8 cellular contexts compared by ENCODE assay signal in the genomic region with DNA sequence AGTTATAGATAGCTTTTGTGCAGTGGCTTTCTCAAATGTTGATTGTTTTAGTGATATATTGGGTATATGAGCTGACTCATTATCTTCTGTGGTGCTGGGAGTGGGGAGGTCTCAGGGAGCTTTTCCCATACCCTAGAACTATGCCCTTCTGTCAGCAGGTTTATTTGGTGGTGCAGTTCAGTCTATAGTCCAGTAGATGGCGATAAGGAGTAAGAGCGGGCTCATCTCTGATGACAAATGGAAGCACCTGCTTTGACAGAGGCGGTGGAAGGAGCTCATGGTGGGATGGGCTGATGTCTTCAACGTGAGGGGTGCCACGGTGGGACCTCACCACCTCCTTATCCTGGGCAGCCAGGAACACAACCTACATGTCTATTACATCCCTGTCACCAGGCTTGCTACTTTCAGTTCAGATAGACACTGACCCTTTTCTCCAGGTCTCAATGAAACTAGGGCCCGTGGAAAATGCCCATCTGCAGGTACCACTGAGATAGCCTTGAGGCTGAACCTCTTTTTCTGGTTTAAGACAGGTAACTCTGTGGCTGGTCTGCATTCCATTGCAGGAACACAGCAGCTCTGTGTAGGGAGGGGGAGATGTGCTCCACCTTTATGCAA. TPM values are rescaled to one million over a fixed set of nuclear protein-coding genes. Genes with fewer than 3 reads are reported as not detected.
DNase-seq lines count a peak whose midpoint lies in the region; ATAC-seq and TF ChIP-seq lines count a peak whose summit lies in the region.

No MANE protein-coding gene starts in this region.

- H3K4me1 Mint-ChIP-seq in CD8-positive, alpha-beta T cell (ENCODE audit: low read depth), result no peaks in the 10 kb centered on the region

- no peak overlapping the region for H3K27ac ChIP-seq in CD8-positive, alpha-beta T cell (ENCODE audit: low read depth, low read length)
- H3K27ac ChIP-seq in gastroesophageal sphincter (no peak overlapping the region), sigmoid colon (no peak overlapping the region)

- CTCF ChIA-PET in CD8-positive, alpha-beta T cell (lab: Charles Lee), result interaction anchor here (0.6 to 2.7 kb wide), 16 partner anchors 12 to 886 kb away, joined by 3 to 13 read pairs (median 4); a partner anchor contains a TSS

- TF ChIP-seq CTCF in CD8-positive, alpha-beta T cell (IDR thresholded peaks at IDR 0.05), result peak; percentile 92
- TF ChIP-seq CTCF in gastroesophageal sphincter (IDR thresholded peaks at IDR 0.05), result peak in 3 of 4 experiments; percentile 44 to 79 (median 59)
- peak; percentile 42 to 90 (median 56) for TF ChIP-seq CTCF in sigmoid colon (IDR thresholded peaks at IDR 0.05)

- POLR2A ChIA-PET in CD8-positive, alpha-beta T cell (lab: Charles Lee), result no interaction called here

- no peak overlapping the region for H3K4me3 Mint-ChIP-seq in CD8-positive, alpha-beta T cell

- no peaks in the 10 kb centered on the region for H3K36me3 Mint-ChIP-seq in CD8-positive, alpha-beta T cell

- peak in 6 of 7 experiments; percentile 3 to 52 (median 16) for DNase-seq in CD8-positive, alpha-beta T cell
- DNase-seq in NCI-H460 (ENCODE audit: extremely low read depth, low read depth) (peak; percentile 29), sigmoid colon (no peak), ureter (ENCODE audit: low spot score) (no peak)
- DNase-seq in activated T-cell treated with anti-CD3 and anti-CD28 coated beads, Interleukin-2, amount 50 U/mL, for 1 hour, result peak; percentile 27

- no peaks in the 10 kb centered on the region for H3K9me3 Mint-ChIP-seq in CD8-positive, alpha-beta T cell

- no peaks in the 10 kb centered on the region for H3K27me3 ChIP-seq in CD8-positive, alpha-beta T cell (ENCODE audit: insufficient read depth, low read length)
- H3K27me3 ChIP-seq in gastroesophageal sphincter (peaks cover 7% of the 10 kb centered on the region), sigmoid colon (no peaks in the 10 kb centered on the region)

- no peaks in the 10 kb centered on the region for H3K36me3 ChIP-seq in CD8-positive, alpha-beta T cell (ENCODE audit: insufficient read depth, low read length)
- H3K36me3 ChIP-seq in gastroesophageal sphincter, result no peaks in the 10 kb centered on the region
- H3K36me3 ChIP-seq in sigmoid colon, result no peaks in the 10 kb centered on the region

- TF ChIP-seq POLR2A in gastroesophageal sphincter (IDR thresholded peaks at IDR 0.05), result no peak
- no peak for TF ChIP-seq POLR2A in sigmoid colon (IDR thresholded peaks at IDR 0.05)

- no peaks in the 10 kb centered on the region for H3K4me1 ChIP-seq in CD8-positive, alpha-beta T cell (ENCODE audit: insufficient read depth, low read length)
- H3K4me1 ChIP-seq in gastroesophageal sphincter, result no peaks in the 10 kb centered on the region
- no peaks in the 10 kb centered on the region for H3K4me1 ChIP-seq in sigmoid colon

- peaks cover 30% of the 10 kb centered on the region for H3K27me3 Mint-ChIP-seq in CD8-positive, alpha-beta T cell (ENCODE audit: low read depth)

- no peak overlapping the region for H3K4me3 ChIP-seq in CD8-positive, alpha-beta T cell (ENCODE audit: low read depth, low read length)
- H3K4me3 ChIP-seq in gastroesophageal sphincter, result no peak overlapping the region
- H3K4me3 ChIP-seq in sigmoid colon, result no peak overlapping the region

- intact Hi-C loops in CD8-positive, alpha-beta T cell (cut with DNase I, micrococcal nuclease), result loop anchor here in 1 of 2 experiments (5.0 kb wide), 2 partner anchors 630 to 880 kb away; no protein-coding TSS in a partner anchor
- intact Hi-C loops in sigmoid colon (cut with DNase I), result no loop called here

- 13% methylated on average over 6 of the region's 6 CpGs; no CpG with 5 or more reads in 1 of the 2 donors for WGBS in gastroesophageal sphincter (ENCODE audit: low coverage in 1 of 2), 2 donors
- 13 to 17% methylated on average over 6 of the region's 6 CpGs for WGBS in sigmoid colon, 2 donors

- no peak overlapping the region for H3K27ac Mint-ChIP-seq in CD8-positive, alpha-beta T cell

- ATAC-seq in CD8-positive, alpha-beta T cell, result peak; percentile 96
- ATAC-seq in GM18861 (IDR thresholded peaks at IDR 0.05; ENCODE audit: unreplicated experiment) (peak; percentile 48), HG03135 (IDR thresholded peaks at IDR 0.05; ENCODE audit: unreplicated experiment) (peak; percentile 87), gastroesophageal sphincter (no peak)

- no peak for TF ChIP-seq EP300 in gastroesophageal sphincter (IDR thresholded peaks at IDR 0.05)
- TF ChIP-seq EP300 in sigmoid colon (IDR thresholded peaks at IDR 0.05), result no peak

- no peaks in the 10 kb centered on the region for H3K9me3 ChIP-seq in CD8-positive, alpha-beta T cell (ENCODE audit: low read length)
- H3K9me3 ChIP-seq in gastroesophageal sphincter (no peaks in the 10 kb centered on the region), sigmoid colon (no peaks in the 10 kb centered on the region)

RNA-seq across cellular contexts. Expression of a gene that starts 13.0 kb away (rescaled TPM):
- not detected for total RNA-seq in CD8-positive, alpha-beta T cell
- total RNA-seq in NCI-H460 (2014; rRNA removed; shearing (Covaris generic)), result 0.23 TPM in 1 of 2 replicates, not detected in the other
- polyA plus RNA-seq in NCI-H460 (2014; cell fraction: nucleus; rRNA removed), result not detected in 2 replicates
- total RNA-seq in gastroesophageal sphincter (under 1 TPM in 2 of 4 donors, not detected in 2; 0.08 to 0.13 TPM), sigmoid colon (under 1 TPM in 2 of 4 donors, not detected in 2; 0.14 to 0.28 TPM), ureter (0.68 TPM)
- polyA plus RNA-seq in sigmoid colon, result under 1 TPM in 1 of 3 donors, not detected in 2; 0.06 TPM

RNA-seq across cellular contexts. Expression of a gene that starts 29.7 kb away (rescaled TPM):
- total RNA-seq in CD8-positive, alpha-beta T cell, result not detected
- total RNA-seq in NCI-H460 (2014; rRNA removed; shearing (Covaris generic)), result not detected in 2 replicates
- polyA plus RNA-seq in NCI-H460 (2014; cell fraction: nucleus; rRNA removed), result not detected in 2 replicates
- total RNA-seq in gastroesophageal sphincter (not detected), sigmoid colon (not detected), ureter (not detected)
- polyA plus RNA-seq in sigmoid colon, result not detected

RNA-seq across cellular contexts. Expression of a gene that starts 33.0 kb away (rescaled TPM):
- total RNA-seq in CD8-positive, alpha-beta T cell, result not detected
- not detected in 2 replicates for total RNA-seq in NCI-H460 (2014; rRNA removed; shearing (Covaris generic))
- not detected in 2 replicates for polyA plus RNA-seq in NCI-H460 (2014; cell fraction: nucleus; rRNA removed)
- total RNA-seq in gastroesophageal sphincter (not detected), sigmoid colon (not detected), ureter (not detected)
- polyA plus RNA-seq in sigmoid colon, result not detected

RNA-seq across cellular contexts. Expression of a gene that starts 40.7 kb away (rescaled TPM):
- not detected for total RNA-seq in CD8-positive, alpha-beta T cell
- 0.17 TPM in 1 of 2 replicates, not detected in the other for total RNA-seq in NCI-H460 (2014; rRNA removed; shearing (Covaris generic))
- not detected in 2 replicates for polyA plus RNA-seq in NCI-H460 (2014; cell fraction: nucleus; rRNA removed)
- not detected for total RNA-seq in gastroesophageal sphincter
- total RNA-seq in sigmoid colon, result under 1 TPM in 2 of 4 donors, not detected in 2; 0.28 to 0.41 TPM
- polyA plus RNA-seq in sigmoid colon, result under 1 TPM in 1 of 3 donors, not detected in 2; 0.06 TPM
- total RNA-seq in ureter, result 1.7 TPM

RNA-seq across cellular contexts. Expression of a gene that starts 50.4 kb away (rescaled TPM):
- not detected for total RNA-seq in CD8-positive, alpha-beta T cell
- not detected in 2 replicates for total RNA-seq in NCI-H460 (2014; rRNA removed; shearing (Covaris generic))
- not detected in 2 replicates for polyA plus RNA-seq in NCI-H460 (2014; cell fraction: nucleus; rRNA removed)
- total RNA-seq in gastroesophageal sphincter (under 1 TPM in 1 of 4 donors, not detected in 3; 0.12 TPM), sigmoid colon (not detected), ureter (not detected)
- polyA plus RNA-seq in sigmoid colon, result not detected

Comparison
In these comparisons a context has a peak if more than half of its experiments do, and no peak if none do; other contexts are left out.
1. DNase-seq: peak in CD8-positive, alpha-beta T cell (6 of 7), NCI-H460 (single experiment) and activated T-cell treated with anti-CD3 and anti-CD28 coated beads, Interleukin-2, amount 50 U/mL, for 1 hour (single experiment); none in sigmoid colon (single experiment) and ureter (single experiment).
2. Peak in every context shown above with its lines, with median percentiles within 50 percentile points of each other: CTCF ChIP-seq.